Comparison of ENCODE assay signal across 19 cellular contexts in genomic region chr1:198939286-198939685, GRCh38.
DNase-seq lines count a peak whose midpoint lies in the region; ATAC-seq and TF ChIP-seq lines count a peak whose summit lies in the region.
"Had no signal": no experiment of that assay in that cellular context is flagged by ENCODE, and none has a peak within 500 bp of the region (broad histone marks: within the 10 kb centered on the region; RNA-seq: fewer than 3 reads in every experiment).

No MANE protein-coding gene starts in this region.

- in situ Hi-C loops in Panc1 (cut with HindIII; ENCODE audit: low pct_unique_long_range_greater_than_20kb, low sequenced_read_pairs) = no loop called here

- POLR2A ChIA-PET in Panc1 (lab: Charles Lee) = no interaction called here

- H3K9me3 ChIP-seq in DND-41 (ENCODE audit: insufficient read depth, low read length, severe bottlenecking) (no peaks in the 10 kb centered on the region), Loucy (ENCODE audit: insufficient read depth, low read depth, low read length) (no peaks in the 10 kb centered on the region), Panc1 (ENCODE audit: control insufficient read depth, insufficient read depth, low read depth, low read length) (no peaks in the 10 kb centered on the region)
- H3K9me3 ChIP-seq: Peyer's patch had no signal

- H3K9me2 ChIP-seq in Loucy (replicated peaks; ENCODE audit: low read depth, low read length) = no peaks in the 10 kb centered on the region

- no peak overlapping the region; a peak in 1 of 4 replicates for H3K4me3 ChIP-seq in DND-41 (ENCODE audit: low read depth in 1 of 2, low read length in 2 of 2)
- H3K4me3 ChIP-seq in Loucy (ENCODE audit: low read length, poor library complexity, severe bottlenecking) = no peak overlapping the region
- no peak overlapping the region for H3K4me3 ChIP-seq in Panc1 (ENCODE audit: low read depth in 2 of 2, low read length in 2 of 2)
- no peak overlapping the region for H3K4me3 ChIP-seq in dorsolateral prefrontal cortex
- H3K4me3 ChIP-seq: Peyer's patch had no signal

- H3K9ac ChIP-seq in DND-41 (ENCODE audit: low read depth, low read length) (no peak overlapping the region; the same call in 1 of the 2 replicates), Loucy (ENCODE audit: low read depth, low read length, poor library complexity, severe bottlenecking) (no peak overlapping the region)

- CTCF ChIA-PET in Panc1 (lab: Charles Lee) = interaction anchor here (0.5 kb wide), 1 partner anchor 134 kb away, joined by 4 read pairs; no protein-coding TSS in a partner anchor

- peaks cover 100% of the 10 kb centered on the region for H3K79me2 ChIP-seq in DND-41 (ENCODE audit: insufficient read depth, low read length)
- H3K79me2 ChIP-seq in Loucy (ENCODE audit: insufficient read depth, low read length) = peaks cover 54% of the 10 kb centered on the region

- H3F3A ChIP-seq in Loucy (ENCODE audit: low read depth) = peaks cover 15% of the 10 kb centered on the region

- DNase-seq in DND-41 = no peak
- DNase-seq in Panc1 (ENCODE audit: low read depth, low spot score) = no peak
- no peak for DNase-seq in CD1c-positive myeloid dendritic cell (ENCODE audit: extremely low spot score)
- DNase-seq in NCI-H748 treated with DMSO at 0.1 percent for 48 hours (lab: John Stamatoyannopoulos, UW) = no peak
- no peak for DNase-seq in dorsolateral prefrontal cortex
- DNase-seq: ACHN, COR-L47, DMS153, H9, IMR-90, MM.1S, NCI-H1092 treated with DMSO at 0.1 percent for 48 hours, NCI-H1694, NCI-H2081 treated with DMSO at 0.1 percent for 48 hours, NCI-H82, Peyer's patch had no signal

- intact Hi-C loops in Panc1 (cut with micrococcal nuclease; ENCODE audit: unreplicated experiment) (loop anchor here (5.0 to 10.0 kb wide), 2 partner anchors 167 to 176 kb away; no protein-coding TSS in a partner anchor), dorsolateral prefrontal cortex (cut with DNase I) (loop anchor here (5.0 to 10.0 kb wide), 4 partner anchors 164 to 303 kb away; no protein-coding TSS in a partner anchor)

- ATAC-seq in DND-41 (ENCODE audit: insufficient read depth, low read depth) (no peak), Panc1 (no peak), HG02870 (IDR thresholded peaks at IDR 0.05; ENCODE audit: unreplicated experiment) (no peak)
- ATAC-seq: Right ventricle myocardium inferior had no signal

- 0 out of 2 replicates have a peak, but pooled peaks cover 5% of the 10 kb centered on the region for H4K20me1 ChIP-seq in DND-41 (ENCODE audit: insufficient read depth, low read length)
- H4K20me1 ChIP-seq in Loucy (ENCODE audit: insufficient read depth, low read length, poor library complexity, severe bottlenecking) = peaks cover 23% of the 10 kb centered on the region

- TF ChIP-seq CTCF in DND-41 (IDR thresholded peaks at IDR 0.05; ENCODE audit: borderline replicate concordance, extremely low read depth, low read length, poor library complexity, severe bottlenecking) (no peak), Loucy (conservative IDR thresholded peaks at IDR 0.05; ENCODE audit: low read length) (no peak), Panc1 (IDR thresholded peaks at IDR 0.05) (no peak), dorsolateral prefrontal cortex (IDR thresholded peaks at IDR 0.05 in 54 of 56, conservative IDR thresholded peaks at IDR 0.05 in 2 of 56; ENCODE audit: low read depth in 1 of 56, partially characterized antibody in 56 of 56) (no peak)

- BruUV-seq in Panc1 (replicated peaks; lab: Mats Ljungman, UMichigan) = no TSS peak

- H3K27ac ChIP-seq in DND-41 (ENCODE audit: low read length) (peak overlapping the region; percentile 77), Panc1 (ENCODE audit: low read length) (peak overlapping the region; percentile 99; the same call in 1 of the 2 replicates), dorsolateral prefrontal cortex (no peak overlapping the region)
- H3K27ac ChIP-seq: Peyer's patch had no signal

- no peaks in the 10 kb centered on the region for H3K27me3 ChIP-seq in DND-41 (ENCODE audit: insufficient read depth, low read length, poor library complexity)
- H3K27me3 ChIP-seq in Loucy (ENCODE audit: insufficient read depth, low read length, poor library complexity, severe bottlenecking) = peaks cover 23% of the 10 kb centered on the region
- no peaks in the 10 kb centered on the region for H3K27me3 ChIP-seq in Panc1 (ENCODE audit: control insufficient read depth, insufficient read depth, low read length)
- H3K27me3 ChIP-seq in dorsolateral prefrontal cortex = no peaks in the 10 kb centered on the region
- H3K27me3 ChIP-seq: Peyer's patch had no signal

- peaks cover 34% of the 10 kb centered on the region for H3K4me1 ChIP-seq in DND-41 (ENCODE audit: insufficient read depth, low read length)
- peaks cover 27% of the 10 kb centered on the region for H3K4me1 ChIP-seq in Loucy (ENCODE audit: insufficient read depth, low read length, poor library complexity, severe bottlenecking)
- peaks cover 12% of the 10 kb centered on the region for H3K4me1 ChIP-seq in Panc1 (ENCODE audit: control insufficient read depth, insufficient read depth, low read length)
- H3K4me1 ChIP-seq: Peyer's patch had no signal

- H2AFZ ChIP-seq in DND-41 (ENCODE audit: low read depth, low read length) = no peak overlapping the region
- no peak overlapping the region for H2AFZ ChIP-seq in Loucy (ENCODE audit: low read length)

- H3K36me3 ChIP-seq in DND-41 (ENCODE audit: insufficient read depth, low read length) = peaks cover 31% of the 10 kb centered on the region
- H3K36me3 ChIP-seq in Loucy (ENCODE audit: insufficient read depth, low read length) = peaks cover 18% of the 10 kb centered on the region
- H3K36me3 ChIP-seq in Panc1 (ENCODE audit: control insufficient read depth, insufficient read depth, low read length) = no peaks in the 10 kb centered on the region; the same call in 1 of the 2 replicates
- H3K36me3 ChIP-seq: Peyer's patch had no signal

- H3K4me2 ChIP-seq in DND-41 (ENCODE audit: insufficient read depth, low read length) (peak overlapping the region; percentile 66), Loucy (ENCODE audit: low read depth, low read length, poor library complexity, severe bottlenecking) (peak overlapping the region; percentile 76)

Comparison
In these comparisons a context has a peak if more than half of its experiments do, and no peak if none do; other contexts are left out.
1. H3K27ac ChIP-seq: peak in DND-41 (single experiment) and Panc1 (single experiment); none in dorsolateral prefrontal cortex (0 of 59).